In the genomic region with DNA sequence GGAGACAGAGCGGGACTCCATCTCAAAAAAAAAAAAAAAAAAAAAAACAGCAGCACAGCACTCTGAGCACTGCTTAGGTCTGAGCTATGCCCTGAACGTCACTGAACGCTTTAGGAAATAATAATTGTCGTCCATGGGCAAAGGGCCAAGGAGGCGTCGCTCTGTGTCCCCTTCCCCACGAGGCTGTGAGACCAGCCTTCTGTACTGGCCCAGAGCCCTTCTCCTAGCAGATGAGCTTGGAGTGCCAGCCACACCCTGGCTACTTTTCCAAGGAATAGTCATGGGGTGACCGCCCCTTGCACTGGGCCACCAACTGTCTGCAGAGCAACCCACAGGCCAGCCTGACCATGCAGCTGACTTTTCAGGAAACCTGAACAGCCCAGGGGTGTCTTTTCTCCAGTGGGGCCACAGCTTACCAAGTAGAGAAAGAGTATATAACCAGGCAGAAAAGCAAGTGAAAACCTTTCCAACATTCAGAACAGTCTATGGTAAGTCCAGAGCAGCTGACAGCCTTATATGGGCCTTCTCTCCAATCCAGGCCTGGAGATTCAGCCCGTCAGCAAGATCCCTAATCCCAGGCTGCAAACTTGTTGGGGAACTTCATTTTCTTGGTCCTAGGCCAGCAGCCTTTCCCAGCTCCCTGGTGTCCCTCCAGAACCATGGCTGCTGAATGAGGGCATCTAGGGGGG, we compare ENCODE assay signal across 11 cellular contexts. TPM values are rescaled to one million over a fixed set of nuclear protein-coding genes. Genes with fewer than 3 reads are reported as not detected.
DNase-seq lines count a peak whose midpoint lies in the region; ATAC-seq and TF ChIP-seq lines count a peak whose summit lies in the region.
"Had no signal": no experiment of that assay in that cellular context is flagged by ENCODE, and none has a peak within 500 bp of the region (broad histone marks: within the 10 kb centered on the region; RNA-seq: fewer than 3 reads in every experiment).

No MANE protein-coding gene starts in this region.

- H3K36me3 ChIP-seq in upper lobe of left lung, result peaks cover 0 to 48% (median 15%) of the 10 kb centered on the region in 4 donors
- H3K36me3 ChIP-seq in CD8-positive, alpha-beta memory T cell (ENCODE audit: insufficient read depth, low read length), result no peaks in the 10 kb centered on the region

- TF ChIP-seq CTCF in neural crest cell (conservative IDR thresholded peaks at IDR 0.05) (no peak), upper lobe of left lung (IDR thresholded peaks at IDR 0.05) (no peak)

- peak; percentile 29 for DNase-seq in RPMI7951 (ENCODE audit: low read depth)
- no peak for DNase-seq in epithelial cell of prostate (ENCODE audit: low read depth, low spot score)
- no peak for DNase-seq in neural crest cell (ENCODE audit: low read depth, low spot score)
- no peak for DNase-seq in upper lobe of left lung
- DNase-seq in DMS79 treated with DMSO at 0.1 percent for 48 hours (lab: John Stamatoyannopoulos, UW), result no peak
- DNase-seq in mucosa of gallbladder (ENCODE audit: low spot score), result no peak
- DNase-seq in CD8-positive, alpha-beta memory T cell, result no peak
- DNase-seq: effector memory CD8-positive, alpha-beta T cell; GDM1; NCI-H1436 had no signal

- POLR2A ChIA-PET in CD8-positive, alpha-beta memory T cell (lab: Charles Lee), result interaction anchor here (0.6 kb wide), 1 partner anchor 20 kb away, joined by 4 read pairs; no protein-coding TSS in a partner anchor

- no peak for TF ChIP-seq EP300 in upper lobe of left lung (IDR thresholded peaks at IDR 0.05)

- no peak overlapping the region for H3K4me3 Mint-ChIP-seq in neural crest cell
- H3K4me3 Mint-ChIP-seq in CD8-positive, alpha-beta memory T cell, result no peak overlapping the region
- H3K4me3 Mint-ChIP-seq: effector memory CD8-positive, alpha-beta T cell; stimulated activated effector memory CD8-positive, alpha-beta T cell treated with anti-CD3 and anti-CD28 coated beads, Interleukin-12 subunit alpha, Interleukin-12 subunit beta, amount 100 ng/mL, for 72 hours had no signal

- ATAC-seq in upper lobe of left lung (ENCODE audit: low FRiP score in 2 of 2), result no peak
- ATAC-seq: effector memory CD8-positive, alpha-beta T cell; stimulated activated effector memory CD8-positive, alpha-beta T cell treated with anti-CD3 and anti-CD28 coated beads, Interleukin-12 subunit alpha, Interleukin-12 subunit beta, amount 100 ng/mL, for 72 hours had no signal

- H3K27me3 ChIP-seq in upper lobe of left lung, result no peaks in the 10 kb centered on the region
- H3K27me3 ChIP-seq in CD8-positive, alpha-beta memory T cell (ENCODE audit: insufficient read depth, low read length, poor library complexity, severe bottlenecking), result no peaks in the 10 kb centered on the region

- no peak overlapping the region for H3K4me3 ChIP-seq in upper lobe of left lung
- H3K4me3 ChIP-seq in CD8-positive, alpha-beta memory T cell (ENCODE audit: low read length), result no peak overlapping the region

- no peaks in the 10 kb centered on the region for H3K36me3 Mint-ChIP-seq in neural crest cell (ENCODE audit: low read depth)
- no peaks in the 10 kb centered on the region for H3K36me3 Mint-ChIP-seq in CD8-positive, alpha-beta memory T cell
- H3K36me3 Mint-ChIP-seq: stimulated activated effector memory CD8-positive, alpha-beta T cell treated with anti-CD3 and anti-CD28 coated beads, Interleukin-12 subunit alpha, Interleukin-12 subunit beta, amount 100 ng/mL, for 72 hours had no signal

- no peaks in the 10 kb centered on the region for H3K9me3 Mint-ChIP-seq in neural crest cell
- H3K9me3 Mint-ChIP-seq in CD8-positive, alpha-beta memory T cell, result no peaks in the 10 kb centered on the region
- H3K9me3 Mint-ChIP-seq: effector memory CD8-positive, alpha-beta T cell; stimulated activated effector memory CD8-positive, alpha-beta T cell treated with anti-CD3 and anti-CD28 coated beads, Interleukin-12 subunit alpha, Interleukin-12 subunit beta, amount 100 ng/mL, for 72 hours had no signal

- 45 to 55% methylated on average over 8 to 9 of the region's 9 CpGs for WGBS in upper lobe of left lung, 2 donors

- peaks cover 48% of the 10 kb centered on the region for H3K4me1 Mint-ChIP-seq in neural crest cell
- peaks cover 23 to 33% (median 26%) of the 10 kb centered on the region in 3 donors for H3K4me1 Mint-ChIP-seq in CD8-positive, alpha-beta memory T cell

- peak overlapping the region; percentile 28 for H3K27ac Mint-ChIP-seq in neural crest cell (ENCODE audit: unreplicated experiment)
- no peak overlapping the region for H3K27ac Mint-ChIP-seq in CD8-positive, alpha-beta memory T cell
- H3K27ac Mint-ChIP-seq: effector memory CD8-positive, alpha-beta T cell; stimulated activated effector memory CD8-positive, alpha-beta T cell treated with anti-CD3 and anti-CD28 coated beads, Interleukin-12 subunit alpha, Interleukin-12 subunit beta, amount 100 ng/mL, for 72 hours had no signal

- H3K4me1 ChIP-seq in upper lobe of left lung, result peaks cover 75 to 92% (median 82%) of the 10 kb centered on the region in 4 donors
- peaks cover 27% of the 10 kb centered on the region for H3K4me1 ChIP-seq in CD8-positive, alpha-beta memory T cell (ENCODE audit: insufficient read depth, low read length)

- H3K27ac ChIP-seq in epithelial cell of prostate (peak overlapping the region; percentile 99), upper lobe of left lung (peak overlapping the region; percentile 78 to 84 (median 84))
- H3K27ac ChIP-seq in CD8-positive, alpha-beta memory T cell (ENCODE audit: low read depth, low read length), result no peak overlapping the region

- H3K27me3 Mint-ChIP-seq in neural crest cell (ENCODE audit: low read depth), result peaks cover 14% of the 10 kb centered on the region
- no peaks in the 10 kb centered on the region for H3K27me3 Mint-ChIP-seq in CD8-positive, alpha-beta memory T cell

- H3K9me3 ChIP-seq in upper lobe of left lung, result no peaks in the 10 kb centered on the region
- no peaks in the 10 kb centered on the region for H3K9me3 ChIP-seq in CD8-positive, alpha-beta memory T cell (ENCODE audit: low read length)

- CTCF ChIA-PET in CD8-positive, alpha-beta memory T cell (lab: Charles Lee), result interaction anchor here (0.6 to 3.7 kb wide), 2 partner anchors 33 to 51 kb away, joined by 3 to 20 read pairs; no protein-coding TSS in a partner anchor

- no peak for TF ChIP-seq POLR2A in upper lobe of left lung (IDR thresholded peaks at IDR 0.05)

RNA-seq across cellular contexts. Expression of gene CD9, which starts 28.5 kb away (rescaled TPM):
- total RNA-seq in RPMI7951 (2014; rRNA removed; shearing (Covaris generic)), result 133 and 142 TPM in 2 replicates
- total RNA-seq in neural crest cell (1.8 and 2.1 TPM in 2 replicates), upper lobe of left lung (100 to 1,000 TPM in 5 of 6 donors, 10 to 100 TPM in 1; 96.4 to 716 (median 484) TPM), mucosa of gallbladder (139 TPM)
- 10 to 100 TPM; 13.5 to 16.2 TPM for total RNA-seq in CD8-positive, alpha-beta memory T cell
- 6.9 TPM for polyA plus RNA-seq in CD8-positive, alpha-beta memory T cell
